8 cellular contexts compared by ENCODE assay signal in the genomic region with DNA sequence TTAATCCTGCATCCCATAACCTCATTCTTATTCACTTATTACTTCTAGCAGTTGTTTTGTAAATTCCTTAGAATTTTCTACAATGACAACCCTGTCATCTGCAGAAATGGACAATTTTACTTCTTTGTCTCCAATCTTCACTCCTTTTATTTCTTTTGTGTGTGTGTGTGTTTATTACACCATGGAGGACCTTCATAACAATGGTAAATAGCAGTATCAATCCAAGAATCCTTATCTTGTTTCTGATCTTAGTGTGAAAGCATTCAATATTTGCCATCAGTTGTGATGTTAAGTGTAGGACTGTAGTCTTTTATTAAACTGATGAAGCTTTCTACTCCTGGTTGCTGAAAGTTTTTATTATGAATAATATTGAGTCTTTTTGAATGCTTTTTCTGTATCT.
"Had no signal": no experiment of that assay in that cellular context is flagged by ENCODE, and none has a peak within 500 bp of the region (broad histone marks: within the 10 kb centered on the region; RNA-seq: fewer than 3 reads in every experiment).

No MANE protein-coding gene starts in this region.

- H3K4me2 ChIP-seq: KMS-11 had no signal

- ATAC-seq: HepG2, K562 had no signal

- H3K4me1 Mint-ChIP-seq: IgD-negative memory B cell had no signal

- H3K27ac Mint-ChIP-seq: IgD-negative memory B cell had no signal

- DNase-seq: IMR-90, KBM-7, KG1 had no signal

- H3K27ac ChIP-seq: HL-60, KMS-11 had no signal

- H3K4me3 ChIP-seq: K562 had no signal

- H3K9me3 Mint-ChIP-seq: IgD-negative memory B cell had no signal

- H3K4me3 Mint-ChIP-seq: IgD-negative memory B cell had no signal
